8 cellular contexts compared by ENCODE assay signal in the genomic region with DNA sequence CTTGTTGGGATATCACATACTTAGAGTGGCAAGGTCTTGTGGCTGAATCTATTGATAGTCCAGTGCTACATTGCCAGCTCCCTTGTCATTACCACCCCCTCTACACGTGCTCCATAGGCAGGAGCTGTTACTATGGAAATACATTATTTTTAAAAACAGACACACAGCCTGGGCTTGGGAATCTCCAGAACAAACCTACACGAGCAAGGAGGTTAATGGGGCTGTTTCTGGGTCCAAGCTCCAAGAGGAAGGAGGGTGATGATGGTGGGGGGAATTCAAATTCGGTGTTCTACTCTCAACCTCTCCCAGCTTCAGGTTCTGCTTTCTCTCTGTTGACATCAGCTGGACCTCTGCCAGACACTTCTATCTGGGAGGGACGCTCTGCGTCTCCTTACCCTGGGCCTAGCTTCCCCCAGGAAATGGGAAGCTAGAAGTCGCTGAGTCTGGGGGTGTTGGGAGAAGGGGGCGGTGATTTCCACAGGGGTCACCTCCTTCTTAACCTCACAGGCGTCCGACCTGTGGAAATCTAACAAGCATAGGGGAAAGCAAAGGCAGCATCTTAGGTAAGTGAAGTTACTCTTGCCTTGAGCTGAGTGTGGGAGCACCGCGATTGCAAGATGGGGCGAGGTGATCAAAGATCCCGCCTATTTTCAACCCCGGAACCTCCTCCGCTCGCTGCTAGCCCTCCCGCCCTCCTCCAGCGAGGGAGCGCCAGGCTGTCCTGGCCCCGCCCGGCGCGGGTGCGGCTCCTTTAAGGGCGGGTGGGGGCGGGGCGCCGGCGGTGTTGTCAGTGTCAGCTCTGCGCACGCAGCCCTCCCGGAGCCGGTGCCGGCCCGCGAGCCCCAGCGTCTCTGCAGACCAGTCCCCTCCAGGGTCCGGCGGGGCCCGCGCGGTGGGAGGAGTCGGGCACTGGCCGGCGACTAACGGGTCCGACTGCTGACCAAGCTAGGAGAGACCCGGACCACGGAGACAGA. TPM values are rescaled to one million over a fixed set of nuclear protein-coding genes. Genes with fewer than 3 reads are reported as not detected.
DNase-seq lines count a peak whose midpoint lies in the region; TF ChIP-seq lines count a peak whose summit lies in the region.

Gene C2CD2L (plus strand): TSS at position 781 of the 974 bp plus-strand sequence. CDS start 398 bp downstream, outside the sequence.

- peak within 1 kb of the TSS; percentile 95 for H3K27ac Mint-ChIP-seq in activated naive CD4-positive, alpha-beta T cell treated with anti-CD3 and anti-CD28 coated beads for 36 hours

- CTCF ChIA-PET in HEK293T (lab: Yijun Ruan, JAX) = interaction anchor here (0.5 to 1.3 kb wide), 4 partner anchors 13 to 232 kb away, joined by 3 to 5 read pairs (median 4); partner anchors contain the start of gene NLRX1
- CTCF ChIA-PET in activated naive CD4-positive, alpha-beta T cell treated with anti-CD3 and anti-CD28 coated beads for 36 hours (lab: Charles Lee) = interaction anchor here (0.6 to 2.0 kb wide), 9 partner anchors 11 to 178 kb away, joined by 3 to 7 read pairs (median 4); partner anchors contain the start of genes CBL, HINFP and SLC37A4

- POLR2A ChIA-PET in HEK293T (lab: Yijun Ruan, JAX) = interaction anchor here (0.6 to 7.0 kb wide), 22 partner anchors 9 to 1421 kb away, joined by 3 to 67 read pairs (median 4); partner anchors contain the start of genes CBL, HINFP, HMBS and HYOU1

- peak within 1 kb of the TSS; percentile 93 for H3K4me3 Mint-ChIP-seq in activated naive CD4-positive, alpha-beta T cell treated with anti-CD3 and anti-CD28 coated beads for 36 hours

- H3K27me3 Mint-ChIP-seq in activated naive CD4-positive, alpha-beta T cell treated with anti-CD3 and anti-CD28 coated beads for 36 hours (ENCODE audit: low read depth) = no peaks in the 10 kb centered on the region

- no peaks in the 10 kb centered on the region for H3K27me3 ChIP-seq in suprapubic skin

- H3K9me3 ChIP-seq in SK-N-MC (ENCODE audit: low read depth, low read length) = no peaks in the 10 kb centered on the region
- no peaks in the 10 kb centered on the region for H3K9me3 ChIP-seq in suprapubic skin

- H3K4me3 ChIP-seq in NB4 (ENCODE audit: low read depth, low read length) = peak within 1 kb of the TSS; percentile 92
- H3K4me3 ChIP-seq in SK-N-MC = peak within 1 kb of the TSS; percentile 92
- H3K4me3 ChIP-seq in suprapubic skin = peak within 1 kb of the TSS; percentile 97

- H3K4me1 ChIP-seq in suprapubic skin = peaks cover 46% of the 10 kb centered on the region

- intact Hi-C loops in activated naive CD4-positive, alpha-beta T cell treated with anti-CD3 and anti-CD28 coated beads for 36 hours (cut with micrococcal nuclease) = loop anchor here (1.0 to 10.0 kb wide), 6 partner anchors 8 to 882 kb away; partner anchors contain the start of genes HINFP, JAML, RPS25 and TRAPPC4

- H3K36me3 Mint-ChIP-seq in activated naive CD4-positive, alpha-beta T cell treated with anti-CD3 and anti-CD28 coated beads for 36 hours (ENCODE audit: low read depth) = peaks cover 4% of the 10 kb centered on the region

- H3K36me3 ChIP-seq in SK-N-MC (ENCODE audit: insufficient read depth, low read length) (peaks cover 10% of the 10 kb centered on the region), suprapubic skin (peaks cover 11% of the 10 kb centered on the region)

- H3K4me1 Mint-ChIP-seq in activated naive CD4-positive, alpha-beta T cell treated with anti-CD3 and anti-CD28 coated beads for 36 hours (ENCODE audit: low read depth) = peaks cover 38% of the 10 kb centered on the region

- WGBS in suprapubic skin = under 1% methylated on average over 32 of the region's 49 CpGs

- H3K27ac ChIP-seq in SK-N-MC (peak within 1 kb of the TSS; percentile 81), suprapubic skin (peak within 1 kb of the TSS; percentile 81)

- H3K9ac ChIP-seq in SK-N-MC (ENCODE audit: insufficient read length) = peak within 1 kb of the TSS; percentile 75

- no peaks in the 10 kb centered on the region for H3K9me3 Mint-ChIP-seq in activated naive CD4-positive, alpha-beta T cell treated with anti-CD3 and anti-CD28 coated beads for 36 hours

- peak; percentile 72 for TF ChIP-seq POLR2A in NB4 (IDR thresholded peaks at IDR 0.05; ENCODE audit: extremely low read depth, insufficient read length)
- no peak for TF ChIP-seq POLR2A in suprapubic skin (IDR thresholded peaks at IDR 0.05)

- DNase-seq in GDM1 (lab: John Stamatoyannopoulos, UW) (peak; percentile 84), HEK293T (ENCODE audit: extremely low spot score) (peak; percentile 90), NB4 (ENCODE audit: low read depth) (peak; percentile 98), SK-N-MC (ENCODE audit: low read depth, low spot score) (no peak), globus pallidus (ENCODE audit: low spot score) (peak; percentile 89), occipital lobe (lab: John Stamatoyannopoulos, UW) (peak; percentile 88), suprapubic skin (ENCODE audit: low spot score in 2 of 2) (peak; percentile 93 to 94)
- DNase-seq in activated naive CD4-positive, alpha-beta T cell treated with anti-CD3 and anti-CD28 coated beads for 36 hours = peak; percentile 94

- no peak for TF ChIP-seq EP300 in suprapubic skin (IDR thresholded peaks at IDR 0.05)

- no peak for TF ChIP-seq CTCF in NB4 (IDR thresholded peaks at IDR 0.05; ENCODE audit: low read depth, low read length)
- TF ChIP-seq CTCF in suprapubic skin (IDR thresholded peaks at IDR 0.05) = no peak

TF ChIP-seq in HEK293T, 16 proteins besides CTCF, POLR2A, EP300 and RAD21:
- TF ChIP-seq TARDBP (IDR thresholded peaks at IDR 0.05) (no peak), ELF4 (IDR thresholded peaks at IDR 0.05) (no peak), LEF1 (IDR thresholded peaks at IDR 0.05; ENCODE audit: borderline replicate concordance) (no peak), L3MBTL2 (conservative IDR thresholded peaks at IDR 0.05) (peak; percentile 55; the same call in 1 of the 2 replicates)
TF ChIP-seq in HEK293T: peak in this region for 1.

RNA-seq across cellular contexts. Expression of gene C2CD2L, which starts in this region (rescaled TPM):
- 10 to 100 TPM; 20.1 to 20.8 TPM for total RNA-seq in activated naive CD4-positive, alpha-beta T cell treated with anti-CD3 and anti-CD28 coated beads for 36 hours
- total RNA-seq in occipital lobe (7.6 TPM), suprapubic skin (10 to 100 TPM; 20.1 to 25.9 (median 21.5) TPM)
